ENCODE assay signal across 8 cellular contexts in genomic region chr16:30748634-30749445, GRCh38. TPM values are rescaled to one million over a fixed set of nuclear protein-coding genes. Genes with fewer than 3 reads are reported as not detected.
DNase-seq lines count a peak whose midpoint lies in the region; ATAC-seq and TF ChIP-seq lines count a peak whose summit lies in the region.

No MANE protein-coding gene starts in this region.

- no peak for TF ChIP-seq EP300 in ovary (IDR thresholded peaks at IDR 0.05)

- intact Hi-C loops in Right ventricle myocardium inferior (cut with DNase I): no loop called here
- intact Hi-C loops in ovary (cut with DNase I): no loop called here

- DNase-seq in ACHN (peak; percentile 59), GM13976 (ENCODE audit: low spot score) (peak; percentile 66), HuH-7 (ENCODE audit: low spot score) (peak; percentile 43), Right ventricle myocardium inferior (ENCODE audit: missing footprints) (no peak), ovary (peak in 4 of 5 donors; percentile 53 to 70 (median 66)), DMS79 (lab: John Stamatoyannopoulos, UW) (no peak), NCI-H510A (lab: John Stamatoyannopoulos, UW) (no peak)
- DNase-seq in activated T-cell treated with anti-CD3 and anti-CD28 coated beads, Interleukin-2, amount 50 U/mL, for 72 hours: peak; percentile 43 to 49

- no peaks in the 10 kb centered on the region for H3K9me3 Mint-ChIP-seq in activated T-cell treated with anti-CD3 and anti-CD28 coated beads, Interleukin-2, amount 50 U/mL, for 72 hours

- no peak overlapping the region for H3K27ac ChIP-seq in ovary

- no peaks in the 10 kb centered on the region for H3K27me3 ChIP-seq in ovary

- WGBS in ovary, 3 donors: 13 to 19% (median 16%) methylated on average over 28 to 36 of the region's 36 CpGs

- H3K4me1 Mint-ChIP-seq in activated T-cell treated with anti-CD3 and anti-CD28 coated beads, Interleukin-2, amount 50 U/mL, for 72 hours (ENCODE audit: low read depth): peaks cover 16% of the 10 kb centered on the region

- no peak for TF ChIP-seq POLR2A in ovary (IDR thresholded peaks at IDR 0.05)

- in situ Hi-C loops in ACHN (cut with HindIII; ENCODE audit: low pct_ligation_motif_present, low pct_unique_long_range_greater_than_20kb, low sequenced_read_pairs): no loop called here
- in situ Hi-C loops in GM13976 (cut with MboI; ENCODE audit: low sequenced_read_pairs, unreplicated experiment): no loop called here

- no peak for TF ChIP-seq CTCF in GM13976 (IDR thresholded peaks at IDR 0.05; ENCODE audit: borderline replicate concordance, control extremely low read depth, extremely low read depth, insufficient read depth, missing control alignments)
- TF ChIP-seq CTCF in ovary (IDR thresholded peaks at IDR 0.05): no peak

- no peaks in the 10 kb centered on the region for H3K9me3 ChIP-seq in ovary

- H3K4me3 Mint-ChIP-seq in activated T-cell treated with anti-CD3 and anti-CD28 coated beads, Interleukin-2, amount 50 U/mL, for 72 hours: peak overlapping the region; percentile 85 to 95

- H3K36me3 Mint-ChIP-seq in activated T-cell treated with anti-CD3 and anti-CD28 coated beads, Interleukin-2, amount 50 U/mL, for 72 hours (ENCODE audit: insufficient read depth in 2 of 2): peaks cover 9 to 10% of the 10 kb centered on the region in 2 donors

- H3K4me3 ChIP-seq in ovary: peak overlapping the region; percentile 91

- H3K27ac Mint-ChIP-seq in activated T-cell treated with anti-CD3 and anti-CD28 coated beads, Interleukin-2, amount 50 U/mL, for 72 hours: peak overlapping the region; percentile 86

- no peaks in the 10 kb centered on the region for H3K4me1 ChIP-seq in ovary (ENCODE audit: insufficient read depth)

- peak; percentile 29 to 44 for ATAC-seq in activated T-cell treated with anti-CD3 and anti-CD28 coated beads, Interleukin-2, amount 50 U/mL, for 72 hours (replicated peaks in 1 of 2)
- peak; percentile 17 for ATAC-seq in Right ventricle myocardium inferior

- no peaks in the 10 kb centered on the region for H3K36me3 ChIP-seq in ovary

- H3K27me3 Mint-ChIP-seq in activated T-cell treated with anti-CD3 and anti-CD28 coated beads, Interleukin-2, amount 50 U/mL, for 72 hours (ENCODE audit: low read depth): no peaks in the 10 kb centered on the region

RNA-seq across cellular contexts. Expression of gene PHKG2, which starts 0.6 kb away (rescaled TPM):
- total RNA-seq in activated T-cell treated with anti-CD3 and anti-CD28 coated beads, Interleukin-2, amount 50 U/mL, for 72 hours: 10 to 100 TPM; 38.0 to 38.5 TPM
- 12.6 TPM for total RNA-seq in Right ventricle myocardium inferior
- total RNA-seq in ovary: 10 to 100 TPM; 14.2 to 41.6 (median 21.0) TPM
- polyA plus RNA-seq in ovary: 10 to 100 TPM; 13.1 to 20.6 TPM

RNA-seq across cellular contexts. Expression of gene CFAP119, which starts 13.0 kb away (rescaled TPM):
- 1 to 10 TPM; 3.2 to 4.7 TPM for total RNA-seq in activated T-cell treated with anti-CD3 and anti-CD28 coated beads, Interleukin-2, amount 50 U/mL, for 72 hours
- total RNA-seq in Right ventricle myocardium inferior (0.89 TPM), ovary (10 to 100 TPM in 1 of 7 donors, 1 to 10 TPM in 6; 1.2 to 27.0 (median 5.1) TPM)
- 1 to 10 TPM; 2.1 to 4.6 TPM for polyA plus RNA-seq in ovary

RNA-seq across cellular contexts. Expression of gene RNF40, which starts 13.3 kb away (rescaled TPM):
- 10 to 100 TPM; 60.2 to 63.5 TPM for total RNA-seq in activated T-cell treated with anti-CD3 and anti-CD28 coated beads, Interleukin-2, amount 50 U/mL, for 72 hours
- 42.6 TPM for total RNA-seq in Right ventricle myocardium inferior
- total RNA-seq in ovary: 100 to 1,000 TPM in 3 of 7 donors, 10 to 100 TPM in 4; 74.4 to 143 (median 94.3) TPM
- polyA plus RNA-seq in ovary: 100 to 1,000 TPM in 1 of 2 donors, 10 to 100 TPM in 1; 67.2 to 110 TPM

RNA-seq across cellular contexts. Expression of gene ZNF629, which starts 38.2 kb away (rescaled TPM):
- total RNA-seq in activated T-cell treated with anti-CD3 and anti-CD28 coated beads, Interleukin-2, amount 50 U/mL, for 72 hours: 1 to 10 TPM; 3.7 TPM
- 17.4 TPM for total RNA-seq in Right ventricle myocardium inferior
- 10 to 100 TPM in 6 of 7 donors, 1 to 10 TPM in 1; 9.4 to 26.3 (median 21.9) TPM for total RNA-seq in ovary
- polyA plus RNA-seq in ovary: 10 to 100 TPM in 1 of 2 donors, 1 to 10 TPM in 1; 8.2 to 12.4 TPM

RNA-seq across cellular contexts. Expression of gene SRCAP, which starts 49.9 kb away (rescaled TPM):
- total RNA-seq in activated T-cell treated with anti-CD3 and anti-CD28 coated beads, Interleukin-2, amount 50 U/mL, for 72 hours: 10 to 100 TPM; 52.9 to 64.7 TPM
- total RNA-seq in Right ventricle myocardium inferior (39.7 TPM), ovary (10 to 100 TPM; 11.4 to 73.1 (median 55.1) TPM)
- polyA plus RNA-seq in ovary: 10 to 100 TPM; 13.5 to 20.9 TPM

Comparison
In these comparisons a context has a peak if more than half of its experiments do, and no peak if none do; other contexts are left out.
1. DNase-seq: peak in ACHN (single experiment), GM13976 (single experiment), HuH-7 (single experiment), activated T-cell treated with anti-CD3 and anti-CD28 coated beads, Interleukin-2, amount 50 U/mL, for 72 hours (2 of 2) and ovary (4 of 5); none in Right ventricle myocardium inferior (single experiment), DMS79 (single experiment) and NCI-H510A (single experiment).